Comparison of ENCODE assay signal across 24 cellular contexts in genomic region chr9:77183581-77183980, GRCh38. TPM values are rescaled to one million over a fixed set of nuclear protein-coding genes. Genes with fewer than 3 reads are reported as not detected.
A peak's percentile ranks its signal among the peaks of the same experiment; 100 is the strongest.
DNase-seq lines count a peak whose midpoint lies in the region; ATAC-seq, FAIRE-seq and TF ChIP-seq lines count a peak whose summit lies in the region.
"Had no signal": no experiment of that assay in that cellular context is flagged by ENCODE, and none has a peak within 500 bp of the region (broad histone marks: within the 10 kb centered on the region; RNA-seq: fewer than 3 reads in every experiment).

No MANE protein-coding gene starts in this region.

- H3K9me3 Mint-ChIP-seq in H9, result no peaks in the 10 kb centered on the region
- H3K9me3 Mint-ChIP-seq: CD8-positive, alpha-beta T cell; GM23338 had no signal

- H3K36me3 Mint-ChIP-seq in H9 (ENCODE audit: insufficient read depth in 1 of 3, low read depth in 3 of 3), result no peaks in the 10 kb centered on the region; a peak in 2 of 7 replicates

- H3K23me2 ChIP-seq in H9 (ENCODE audit: insufficient read length, low read depth, low read length, poor library complexity, severe bottlenecking), result peaks cover under 1% of the 10 kb centered on the region

- no peak overlapping the region for H2BK20ac ChIP-seq in H9 (ENCODE audit: low read depth, low read length, poor library complexity, severe bottlenecking)

- no peak overlapping the region for H3K56ac ChIP-seq in H9 (ENCODE audit: insufficient read length, low read depth, low read length)

- no peaks in the 10 kb centered on the region for H4K20me1 ChIP-seq in H9 (ENCODE audit: control insufficient read depth, insufficient read depth, insufficient read length)

- H3K27ac Mint-ChIP-seq in H9, result no peak overlapping the region
- H3K27ac Mint-ChIP-seq: B cell; CD8-positive, alpha-beta T cell; GM23338; IgD-negative memory B cell had no signal

- no peak overlapping the region for H3T11ph ChIP-seq in H9 (ENCODE audit: low read length)

- peaks cover 28% of the 10 kb centered on the region; the same call in 1 of the 2 replicates for H3K79me2 ChIP-seq in H9 (ENCODE audit: insufficient read depth, low read length)

- H3K4me1 ChIP-seq in H9 (ENCODE audit: insufficient read depth, low read length), result peaks cover 6% of the 10 kb centered on the region; the same call in 1 of the 2 replicates

- no peak overlapping the region for H4K8ac ChIP-seq in H9 (replicated peaks; ENCODE audit: insufficient read length, low read depth, low read length)

- H3K18ac ChIP-seq in H9 (ENCODE audit: insufficient read length, low read depth, low read length), result no peak overlapping the region

- H3K27ac ChIP-seq in H9 (ENCODE audit: insufficient read length, low read depth, low read length), result no peak overlapping the region
- H3K27ac ChIP-seq: C4-2B, HL-60, KMS-11 had no signal

- no peak overlapping the region for H3K14ac ChIP-seq in H9 (ENCODE audit: insufficient read depth, low read length)

- DNase-seq in DMS53 (lab: John Stamatoyannopoulos, UW), result peak; percentile 26
- DNase-seq in DMS53 treated with DMSO at 0.1 percent for 48 hours (lab: John Stamatoyannopoulos, UW; ENCODE audit: unreplicated experiment), result peak; percentile 17
- peak; percentile 12 for DNase-seq in NCI-H2171 (lab: John Stamatoyannopoulos, UW)
- DNase-seq in H9, result no peak
- DNase-seq in activated CD4-positive, alpha-beta T cell treated with anti-CD3 and anti-CD28 coated beads for 48 hours, result no peak
- DNase-seq: CD8-positive, alpha-beta T cell; DMS153; NCI-H1092; NCI-H1436 treated with DMSO at 0.1 percent for 48 hours; NCI-H2029; NCI-H226; NCI-H510A; PC-3; T-helper 2 cell had no signal

- no peak overlapping the region for H3K4me3 Mint-ChIP-seq in H9
- H3K4me3 Mint-ChIP-seq: B cell; CD8-positive, alpha-beta T cell; GM23338 had no signal

- H3K23ac ChIP-seq in H9 (ENCODE audit: insufficient read length, low read depth, low read length), result no peak overlapping the region

- H3K9ac ChIP-seq in H9 (ENCODE audit: extremely low read depth, insufficient read length, low read length), result no peak overlapping the region
- H3K9ac ChIP-seq: KMS-11 had no signal

- no peak overlapping the region for H3K4me2 ChIP-seq in H9 (ENCODE audit: insufficient read depth, insufficient read length, low read length)
- H3K4me2 ChIP-seq: GM23338, KMS-11 had no signal

- peaks cover 11% of the 10 kb centered on the region for H3K79me1 ChIP-seq in H9 (ENCODE audit: insufficient read depth, low read depth, low read length, poor library complexity, severe bottlenecking)

- no peaks in the 10 kb centered on the region for H3K27me3 ChIP-seq in H9 (ENCODE audit: insufficient read depth, low read length)

- no peak overlapping the region for H2BK15ac ChIP-seq in H9 (ENCODE audit: low read depth, low read length)

- no peak overlapping the region for H2BK5ac ChIP-seq in H9 (ENCODE audit: insufficient read length, low read length)

- peak; percentile 38 for FAIRE-seq in islet of Langerhans (lab: Jason Lieb, UNC)
- FAIRE-seq: GM18507 had no signal

- H3K9me3 ChIP-seq in H9 (ENCODE audit: control insufficient read depth, low read depth, low read length), result no peaks in the 10 kb centered on the region
- H3K9me3 ChIP-seq: HAP-1 had no signal

- H3K27me3 Mint-ChIP-seq in H9 (ENCODE audit: low read depth), result no peaks in the 10 kb centered on the region
- H3K27me3 Mint-ChIP-seq: B cell, IgD-negative memory B cell had no signal

- no peak overlapping the region for H2BK12ac ChIP-seq in H9 (ENCODE audit: insufficient read length, low read depth, low read length)

- no peak overlapping the region for H4K91ac ChIP-seq in H9 (ENCODE audit: insufficient read length, low read depth, low read length)

- no peak overlapping the region for H3K4ac ChIP-seq in H9 (ENCODE audit: low read depth, low read length)

- no peak overlapping the region for H2AK5ac ChIP-seq in H9 (ENCODE audit: insufficient read length, low read length)

- no peak overlapping the region for H2BK120ac ChIP-seq in H9 (ENCODE audit: low read depth, low read length, poor library complexity, severe bottlenecking)

- H4K5ac ChIP-seq in H9 (ENCODE audit: insufficient read length, low read depth, low read length), result no peak overlapping the region

- no peak overlapping the region for H2AFZ ChIP-seq in H9 (ENCODE audit: low read length)
- H2AFZ ChIP-seq: GM23338 had no signal

- no peak for TF ChIP-seq CTCF in H9 (conservative IDR thresholded peaks at IDR 0.05)

- no peak for ATAC-seq in GM21825 (IDR thresholded peaks at IDR 0.05; ENCODE audit: unreplicated experiment)
- ATAC-seq: CD8-positive, alpha-beta T cell; GM23338; PC-3 had no signal

- H3K4me1 Mint-ChIP-seq in H9, result peaks cover 24 to 27% of the 10 kb centered on the region in 2 experiments

RNA-seq across cellular contexts. Expression of gene VPS13A, which starts 6.2 kb away (rescaled TPM):
- total RNA-seq in H9 (2021), result 34.0 and 35.2 TPM in 2 replicates

Comparison
In these comparisons a context has a peak if more than half of its experiments do, and no peak if none do; other contexts are left out.
1. DNase-seq: peak in DMS53 (single experiment), DMS53 treated with DMSO at 0.1 percent for 48 hours (single experiment) and NCI-H2171 (single experiment); none in H9 (single experiment) and activated CD4-positive, alpha-beta T cell treated with anti-CD3 and anti-CD28 coated beads for 48 hours (single experiment).